9 cellular contexts compared by ENCODE assay signal in genomic region chr19:6238256-6238642, GRCh38. TPM values are rescaled to one million over a fixed set of nuclear protein-coding genes. Genes with fewer than 3 reads are reported as not detected.
DNase-seq lines count a peak whose midpoint lies in the region; TF ChIP-seq lines count a peak whose summit lies in the region.
"Had no signal": no experiment of that assay in that cellular context is flagged by ENCODE, and none has a peak within 500 bp of the region (broad histone marks: within the 10 kb centered on the region; RNA-seq: fewer than 3 reads in every experiment).

No MANE protein-coding gene starts in this region.

- H3K36me3 ChIP-seq in CD8-positive, alpha-beta memory T cell (ENCODE audit: insufficient read depth, low read length): no peaks in the 10 kb centered on the region
- no peaks in the 10 kb centered on the region for H3K36me3 ChIP-seq in OCI-LY7 (ENCODE audit: insufficient read depth, low read length)

- peak overlapping the region in 1 of 7 donors; percentile 34 for H3K4me3 Mint-ChIP-seq in CD8-positive, alpha-beta memory T cell
- H3K4me3 Mint-ChIP-seq in progenitor cell of endocrine pancreas (ENCODE audit: low read depth): no peak overlapping the region
- H3K4me3 Mint-ChIP-seq: memory B cell had no signal

- no peak overlapping the region for H3K27ac ChIP-seq in CD8-positive, alpha-beta memory T cell (ENCODE audit: low read depth, low read length)
- H3K27ac ChIP-seq in RWPE1 (peak overlapping the region; percentile 99), OCI-LY7 (ENCODE audit: low read depth, low read length, poor library complexity, severe bottlenecking) (no peak overlapping the region)
- H3K27ac ChIP-seq: KMS-11 had no signal

- DNase-seq in CD8-positive, alpha-beta memory T cell: no peak
- DNase-seq in RWPE1 (ENCODE audit: low spot score) (no peak), dermis blood vessel endothelial cell (peak; percentile 86), progenitor cell of endocrine pancreas (ENCODE audit: low spot score, unreplicated experiment) (no peak), OCI-LY7 (ENCODE audit: low spot score) (no peak), AG20443 (ENCODE audit: low spot score) (no peak)
- no peak for DNase-seq in central memory CD4-positive, alpha-beta T cell

- intact Hi-C loops in OCI-LY7 (cut with micrococcal nuclease; ENCODE audit: unreplicated experiment): no loop called here

- no TSS peak for BruUV-seq in OCI-LY7 (replicated peaks; lab: Mats Ljungman, UMichigan)

- peak overlapping the region in 5 of 8 donors; percentile 24 to 81 (median 36) for H3K27ac Mint-ChIP-seq in CD8-positive, alpha-beta memory T cell
- peak overlapping the region; percentile 83 for H3K27ac Mint-ChIP-seq in progenitor cell of endocrine pancreas
- H3K27ac Mint-ChIP-seq: memory B cell had no signal

- H3K4me1 ChIP-seq in CD8-positive, alpha-beta memory T cell (ENCODE audit: insufficient read depth, low read length): peaks cover 14% of the 10 kb centered on the region
- H3K4me1 ChIP-seq in OCI-LY7 (ENCODE audit: insufficient read depth, low read length, poor library complexity, severe bottlenecking): peaks cover 3% of the 10 kb centered on the region

- no peaks in the 10 kb centered on the region for H3K27me3 ChIP-seq in CD8-positive, alpha-beta memory T cell (ENCODE audit: insufficient read depth, low read length, poor library complexity, severe bottlenecking)

- CTCF ChIA-PET in CD8-positive, alpha-beta memory T cell (lab: Charles Lee): interaction anchor here (2.1 kb wide), 1 partner anchor 20 kb away, joined by 8 read pairs; no protein-coding TSS in a partner anchor
- CTCF ChIA-PET in RWPE1 (lab: Yijun Ruan, JAX): interaction anchor here (0.6 to 0.9 kb wide), 2 partner anchors 20 to 181 kb away, joined by 3 read pairs; no protein-coding TSS in a partner anchor
- CTCF ChIA-PET in OCI-LY7 (lab: Charles Lee; ENCODE audit: unreplicated experiment): no interaction called here

- H4K20me1 ChIP-seq in OCI-LY7 (ENCODE audit: insufficient read depth, low read length): no peaks in the 10 kb centered on the region

- H3K4me1 Mint-ChIP-seq in CD8-positive, alpha-beta memory T cell: peaks cover 30 to 60% (median 43%) of the 10 kb centered on the region in 3 donors
- H3K4me1 Mint-ChIP-seq in progenitor cell of endocrine pancreas (ENCODE audit: low read depth): peaks cover 12% of the 10 kb centered on the region

- no peak overlapping the region for H3K4me2 ChIP-seq in OCI-LY7 (ENCODE audit: low read length)
- H3K4me2 ChIP-seq: KMS-11 had no signal

- H3K27me3 Mint-ChIP-seq in CD8-positive, alpha-beta memory T cell: no peaks in the 10 kb centered on the region
- H3K27me3 Mint-ChIP-seq in progenitor cell of endocrine pancreas: no peaks in the 10 kb centered on the region
- H3K27me3 Mint-ChIP-seq: memory B cell had no signal

- H3K9me2 ChIP-seq in OCI-LY7 (ENCODE audit: insufficient read depth, low read length): no peaks in the 10 kb centered on the region

- no peak overlapping the region for H3K4me3 ChIP-seq in CD8-positive, alpha-beta memory T cell (ENCODE audit: low read length)
- H3K4me3 ChIP-seq in OCI-LY7 (ENCODE audit: low read depth, low read length, poor library complexity, severe bottlenecking): no peak overlapping the region

- H3K9me3 Mint-ChIP-seq in CD8-positive, alpha-beta memory T cell: no peaks in the 10 kb centered on the region
- no peaks in the 10 kb centered on the region for H3K9me3 Mint-ChIP-seq in progenitor cell of endocrine pancreas (ENCODE audit: low read depth)
- H3K9me3 Mint-ChIP-seq: memory B cell had no signal

- TF ChIP-seq CTCF in RWPE1 (conservative IDR thresholded peaks at IDR 0.05; ENCODE audit: low read depth) (no peak), progenitor cell of endocrine pancreas (IDR thresholded peaks at IDR 0.05; ENCODE audit: unreplicated experiment) (no peak), OCI-LY7 (conservative IDR thresholded peaks at IDR 0.05; ENCODE audit: low read length) (no peak)

- peaks cover 0 to 17% (median 2%) of the 10 kb centered on the region in 3 donors for H3K36me3 Mint-ChIP-seq in CD8-positive, alpha-beta memory T cell
- peaks cover 1% of the 10 kb centered on the region for H3K36me3 Mint-ChIP-seq in progenitor cell of endocrine pancreas (ENCODE audit: insufficient read depth)

- H2AFZ ChIP-seq in OCI-LY7 (ENCODE audit: low read length): no peak overlapping the region

- H3K9me3 ChIP-seq in CD8-positive, alpha-beta memory T cell (ENCODE audit: low read length): no peaks in the 10 kb centered on the region
- no peaks in the 10 kb centered on the region for H3K9me3 ChIP-seq in OCI-LY7 (ENCODE audit: low read length)

- H3K79me2 ChIP-seq in OCI-LY7 (ENCODE audit: insufficient read depth, low read depth, low read length): peaks cover 11% of the 10 kb centered on the region

- POLR2A ChIA-PET in CD8-positive, alpha-beta memory T cell (lab: Charles Lee): no interaction called here
- POLR2A ChIA-PET in RWPE1 (lab: Yijun Ruan, JAX; ENCODE audit: low non-redundant PET) (no interaction called here), OCI-LY7 (lab: Charles Lee) (interaction anchor here (0.7 to 1.1 kb wide), 2 partner anchors 30 to 518 kb away, joined by 3 to 4 read pairs; partner anchors contain the start of gene CATSPERD)

RNA-seq across cellular contexts. Expression of gene MLLT1, which starts 41.5 kb away (rescaled TPM):
- total RNA-seq in CD8-positive, alpha-beta memory T cell: 10 to 100 TPM; 63.9 to 64.2 TPM
- 2.5 TPM for polyA plus RNA-seq in CD8-positive, alpha-beta memory T cell
- total RNA-seq in dermis blood vessel endothelial cell (5.1 and 13.2 TPM in 2 replicates), progenitor cell of endocrine pancreas (93.6 and 106 TPM in 2 replicates), OCI-LY7 (2022) (55.5 and 56.0 TPM in 2 replicates)
- 14.3 and 17.5 TPM in 2 replicates for total RNA-seq in OCI-LY7 (2014; rRNA removed; shearing (Covaris generic))
